Comparison of ENCODE assay signal across 10 cellular contexts in the genomic region with DNA sequence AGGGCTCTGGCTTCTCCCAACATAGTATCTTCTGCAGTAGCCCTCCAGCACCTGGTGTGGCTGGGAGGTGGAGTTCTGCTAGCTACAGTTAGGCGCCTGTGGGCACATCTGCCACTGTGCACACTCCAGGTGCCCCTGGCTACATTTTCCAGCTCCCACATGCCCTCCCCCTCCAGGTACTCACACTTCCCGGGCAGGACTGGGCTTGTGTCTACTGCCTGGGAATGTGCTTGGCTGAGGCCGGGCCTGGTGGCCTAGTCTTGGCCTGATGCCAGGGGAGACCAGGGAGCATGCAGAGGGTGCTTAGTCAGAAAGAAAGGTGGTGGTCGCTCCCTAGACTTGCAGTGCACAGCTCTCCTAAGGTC. TPM values are rescaled to one million over a fixed set of nuclear protein-coding genes. Genes with fewer than 3 reads are reported as not detected.
DNase-seq lines count a peak whose midpoint lies in the region; ATAC-seq and TF ChIP-seq lines count a peak whose summit lies in the region.
"Had no signal": no experiment of that assay in that cellular context is flagged by ENCODE, and none has a peak within 500 bp of the region (broad histone marks: within the 10 kb centered on the region; RNA-seq: fewer than 3 reads in every experiment).

No MANE protein-coding gene starts in this region.

- H3K4me1 Mint-ChIP-seq in CD4-positive, alpha-beta T cell (ENCODE audit: low read depth): peaks cover 5% of the 10 kb centered on the region

- intact Hi-C loops in dorsolateral prefrontal cortex (cut with DNase I) (no loop called here), OCI-LY7 (cut with micrococcal nuclease; ENCODE audit: unreplicated experiment) (no loop called here)
- intact Hi-C loops in CD4-positive, alpha-beta T cell (cut with DNase I, micrococcal nuclease): no loop called here

- CTCF ChIA-PET in OCI-LY7 (lab: Charles Lee; ENCODE audit: unreplicated experiment): no interaction called here
- CTCF ChIA-PET in CD4-positive, alpha-beta T cell (lab: Charles Lee): no interaction called here

- no TSS peak for BruUV-seq in OCI-LY7 (replicated peaks; lab: Mats Ljungman, UMichigan)

- H3K9me3 ChIP-seq in OCI-LY7 (ENCODE audit: low read length): no peaks in the 10 kb centered on the region
- H3K9me3 ChIP-seq in CD4-positive, alpha-beta T cell (ENCODE audit: control insufficient read depth, low read length): no peaks in the 10 kb centered on the region

- no peaks in the 10 kb centered on the region for H3K4me1 ChIP-seq in OCI-LY7 (ENCODE audit: insufficient read depth, low read length, poor library complexity, severe bottlenecking)

- ATAC-seq in GM18519 (IDR thresholded peaks at IDR 0.05; ENCODE audit: low FRiP score, unreplicated experiment): no peak
- ATAC-seq in CD4-positive, alpha-beta T cell (ENCODE audit: poor library complexity): no peak

- H3K9me3 Mint-ChIP-seq in CD4-positive, alpha-beta T cell: no peaks in the 10 kb centered on the region

- no peak overlapping the region for H3K4me3 Mint-ChIP-seq in CD4-positive, alpha-beta T cell

- POLR2A ChIA-PET in OCI-LY7 (lab: Charles Lee): no interaction called here
- POLR2A ChIA-PET in CD4-positive, alpha-beta T cell (lab: Charles Lee): interaction anchor here (0.5 kb wide), 1 partner anchor 26 kb away, joined by 4 read pairs; no protein-coding TSS in a partner anchor

- peaks cover 20% of the 10 kb centered on the region for H3K27me3 Mint-ChIP-seq in CD4-positive, alpha-beta T cell

- H3K79me2 ChIP-seq in OCI-LY7 (ENCODE audit: insufficient read depth, low read depth, low read length): no peaks in the 10 kb centered on the region

- H3K4me2 ChIP-seq in OCI-LY7 (ENCODE audit: low read length): no peak overlapping the region

- no peaks in the 10 kb centered on the region for H3K36me3 Mint-ChIP-seq in CD4-positive, alpha-beta T cell (ENCODE audit: low read depth)

- H3K27ac ChIP-seq in dorsolateral prefrontal cortex: peak overlapping the region in 58 of 59 donors; percentile 43 to 98 (median 91)
- no peak overlapping the region for H3K27ac ChIP-seq in OCI-LY7 (ENCODE audit: low read depth, low read length, poor library complexity, severe bottlenecking)
- no peak overlapping the region for H3K27ac ChIP-seq in CD4-positive, alpha-beta T cell (ENCODE audit: low read depth, low read length)

- no peaks in the 10 kb centered on the region for H3K9me2 ChIP-seq in OCI-LY7 (ENCODE audit: insufficient read depth, low read length)

- H2AFZ ChIP-seq in OCI-LY7 (ENCODE audit: low read length): no peak overlapping the region

- H3K27ac Mint-ChIP-seq in CD4-positive, alpha-beta T cell: no peak overlapping the region

- no peaks in the 10 kb centered on the region for H3K27me3 ChIP-seq in dorsolateral prefrontal cortex
- peaks cover 9% of the 10 kb centered on the region for H3K27me3 ChIP-seq in CD4-positive, alpha-beta T cell (ENCODE audit: control insufficient read depth, insufficient read depth, low read length)

- TF ChIP-seq CTCF in dorsolateral prefrontal cortex (IDR thresholded peaks at IDR 0.05 in 54 of 56, conservative IDR thresholded peaks at IDR 0.05 in 2 of 56; ENCODE audit: low read depth in 1 of 56, partially characterized antibody in 56 of 56) (no peak), OCI-LY7 (conservative IDR thresholded peaks at IDR 0.05; ENCODE audit: low read length) (no peak)
- TF ChIP-seq CTCF in CD4-positive, alpha-beta T cell (IDR thresholded peaks at IDR 0.05): no peak

- peak; percentile 48 for DNase-seq in ELR (ENCODE audit: low read depth)
- peak; percentile 93 for DNase-seq in NCI-H345 treated with DMSO at 0.1 percent for 48 hours (lab: John Stamatoyannopoulos, UW; ENCODE audit: unreplicated experiment)
- DNase-seq in dorsolateral prefrontal cortex: peak in 1 of 10 donors; percentile 25
- DNase-seq in renal cortical epithelial cell (ENCODE audit: low read depth): peak; percentile 59
- DNase-seq in OCI-LY7 (ENCODE audit: low spot score): no peak
- no peak for DNase-seq in CD4-positive, alpha-beta T cell
- no peak for DNase-seq in HUDEP-2 (lab: John Stamatoyannopoulos, UW; ENCODE audit: unreplicated experiment in 76 of 76)
- DNase-seq: midbrain had no signal

- H4K20me1 ChIP-seq in OCI-LY7 (ENCODE audit: insufficient read depth, low read length): no peaks in the 10 kb centered on the region

- H3K36me3 ChIP-seq in OCI-LY7 (ENCODE audit: insufficient read depth, low read length): no peaks in the 10 kb centered on the region

- peak overlapping the region in 18 of 59 donors; percentile 2 to 77 (median 71) for H3K4me3 ChIP-seq in dorsolateral prefrontal cortex
- no peak overlapping the region for H3K4me3 ChIP-seq in OCI-LY7 (ENCODE audit: low read depth, low read length, poor library complexity, severe bottlenecking)

RNA-seq across cellular contexts. Expression of a gene that starts 15.9 kb away (rescaled TPM):
- total RNA-seq in dorsolateral prefrontal cortex (100 to 1,000 TPM in 117 of 120 experiments, 10 to 100 TPM in 3; 68.2 to 983 (median 256) TPM), renal cortical epithelial cell (66.9 and 212 TPM in 2 replicates), OCI-LY7 (2022) (0.19 and 0.28 TPM in 2 replicates)
- not detected in 2 replicates for total RNA-seq in OCI-LY7 (2014; rRNA removed; shearing (Covaris generic))
- total RNA-seq in CD4-positive, alpha-beta T cell: 1 to 10 TPM; 1.8 to 2.3 TPM

RNA-seq across cellular contexts. Expression of a gene that starts 51.1 kb away (rescaled TPM):
- total RNA-seq in dorsolateral prefrontal cortex (100 to 1,000 TPM in 36 of 120 experiments, 10 to 100 TPM in 84; 67.9 to 122 (median 95.9) TPM), renal cortical epithelial cell (141 and 179 TPM in 2 replicates), OCI-LY7 (2022) (98.9 and 101 TPM in 2 replicates)
- 51.0 and 55.2 TPM in 2 replicates for total RNA-seq in OCI-LY7 (2014; rRNA removed; shearing (Covaris generic))
- 10 to 100 TPM; 73.7 to 78.6 TPM for total RNA-seq in CD4-positive, alpha-beta T cell

RNA-seq across cellular contexts. Expression of a gene that starts 56.2 kb away (rescaled TPM):
- total RNA-seq in dorsolateral prefrontal cortex (not detected), renal cortical epithelial cell (not detected in 2 replicates), OCI-LY7 (2022) (not detected in 2 replicates)
- not detected in 2 replicates for total RNA-seq in OCI-LY7 (2014; rRNA removed; shearing (Covaris generic))
- not detected for total RNA-seq in CD4-positive, alpha-beta T cell
- total RNA-seq: urinary bladder had no signal

RNA-seq across cellular contexts. Expression of a gene that starts 57.5 kb away (rescaled TPM):
- total RNA-seq in dorsolateral prefrontal cortex: 10 to 100 TPM; 28.5 to 49.1 (median 37.4) TPM
- total RNA-seq in renal cortical epithelial cell: 23.1 and 24.7 TPM in 2 replicates
- total RNA-seq in OCI-LY7 (2014; rRNA removed; shearing (Covaris generic)): 17.5 and 17.6 TPM in 2 replicates
- 14.6 and 14.7 TPM in 2 replicates for total RNA-seq in OCI-LY7 (2022)
- total RNA-seq in CD4-positive, alpha-beta T cell: 1 to 10 TPM; 4.9 to 6.3 TPM

Comparison
In these comparisons a context has a peak if more than half of its experiments do, and no peak if none do; other contexts are left out.
1. DNase-seq: peak in ELR (single experiment), NCI-H345 treated with DMSO at 0.1 percent for 48 hours (single experiment) and renal cortical epithelial cell (single experiment); none in OCI-LY7 (single experiment), CD4-positive, alpha-beta T cell (0 of 10) and HUDEP-2 (0 of 76).
2. H3K27ac ChIP-seq: peak in dorsolateral prefrontal cortex (58 of 59); none in OCI-LY7 (single experiment) and CD4-positive, alpha-beta T cell (single experiment).
3. RNA of a gene that starts 15.9 kb away (total RNA-seq): 68.2 to 983 TPM in dorsolateral prefrontal cortex and 66.9 to 212 TPM in renal cortical epithelial cell; 1.8 to 2.3 TPM in CD4-positive, alpha-beta T cell and 0.19 to 0.28 TPM in OCI-LY7; every median in the first group is over 10 times any median in the second.